In the genomic region with DNA sequence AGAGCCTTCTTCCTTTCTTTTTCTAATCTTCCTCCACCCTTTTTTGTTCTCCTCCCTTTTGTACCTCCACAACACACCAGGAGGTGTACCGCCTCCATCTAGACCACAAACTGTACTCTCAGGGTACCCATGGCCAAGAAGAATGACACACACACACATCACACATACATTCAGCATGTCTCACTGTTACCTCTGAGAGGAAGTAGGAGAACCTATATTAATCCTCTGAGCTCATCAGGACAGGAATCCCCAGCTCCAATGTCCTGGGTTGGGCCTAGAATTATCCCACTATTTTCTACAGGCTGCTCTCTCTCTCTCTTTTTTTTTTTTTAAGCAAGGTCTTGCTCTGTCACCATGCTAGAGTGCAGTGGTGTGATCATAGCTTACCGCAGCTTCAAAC, we compare ENCODE assay signal across 9 cellular contexts. TPM values are rescaled to one million over a fixed set of nuclear protein-coding genes. Genes with fewer than 3 reads are reported as not detected.
DNase-seq lines count a peak whose midpoint lies in the region; ATAC-seq and TF ChIP-seq lines count a peak whose summit lies in the region.
"Had no signal": no experiment of that assay in that cellular context is flagged by ENCODE, and none has a peak within 500 bp of the region (broad histone marks: within the 10 kb centered on the region; RNA-seq: fewer than 3 reads in every experiment).

No MANE protein-coding gene starts in this region.

- H3K27me3 ChIP-seq in PC-9 (ENCODE audit: insufficient read depth, low read depth) (no peaks in the 10 kb centered on the region), sigmoid colon (no peaks in the 10 kb centered on the region), neuronal stem cell (ENCODE audit: control insufficient read depth in 3 of 3, insufficient read depth in 3 of 3, low read depth in 1 of 3, low read length in 3 of 3) (no peaks in the 10 kb centered on the region), prostate gland (replicated peaks; ENCODE audit: insufficient read depth) (no peaks in the 10 kb centered on the region)

- no peak overlapping the region for H2AK5ac ChIP-seq in neuronal stem cell (ENCODE audit: low read depth, low read length)

- H2BK12ac ChIP-seq in neuronal stem cell (ENCODE audit: low read length): no peak overlapping the region

- H3K14ac ChIP-seq in neuronal stem cell (ENCODE audit: low read length): no peak overlapping the region

- ATAC-seq in esophagus mucosa: peak; percentile 99

- H3K27ac ChIP-seq in PC-9 (peak overlapping the region; percentile 77), sigmoid colon (peak overlapping the region; percentile 83 to 98 (median 88)), neuronal stem cell (replicated peaks; ENCODE audit: low read length) (no peak overlapping the region), prostate gland (peak overlapping the region in 1 of 2 donors; percentile 6)

- H3K9me3 ChIP-seq in PC-9 (ENCODE audit: insufficient read depth, low read depth) (no peaks in the 10 kb centered on the region), sigmoid colon (no peaks in the 10 kb centered on the region), neuronal stem cell (replicated peaks in 1 of 2; ENCODE audit: control insufficient read depth in 2 of 2, insufficient read depth in 1 of 2, low read depth in 1 of 2, low read length in 2 of 2) (no peaks in the 10 kb centered on the region), prostate gland (no peaks in the 10 kb centered on the region)

- no peak for TF ChIP-seq POLR2A in sigmoid colon (IDR thresholded peaks at IDR 0.05)
- TF ChIP-seq POLR2A in prostate gland (IDR thresholded peaks at IDR 0.05): no peak

- no peak overlapping the region for H3K23ac ChIP-seq in neuronal stem cell (ENCODE audit: low read depth, low read length, poor library complexity)

- no peak overlapping the region for H3K18ac ChIP-seq in neuronal stem cell (ENCODE audit: low read length)

- no peak overlapping the region for H4K91ac ChIP-seq in neuronal stem cell (ENCODE audit: low read depth, low read length, poor library complexity)

- CTCF ChIA-PET in PC-9 (lab: Charles Lee): interaction anchor here (0.7 to 1.4 kb wide), 5 partner anchors 11 to 1551 kb away, joined by 3 to 10 read pairs (median 6); no protein-coding TSS in a partner anchor

- H3K4me3 ChIP-seq in PC-9: no peak overlapping the region
- no peak overlapping the region for H3K4me3 ChIP-seq in sigmoid colon
- H3K4me3 ChIP-seq in neuronal stem cell (ENCODE audit: low read length in 2 of 2): no peak overlapping the region
- H3K4me3 ChIP-seq in prostate gland: no peak overlapping the region

- no peak for TF ChIP-seq CTCF in PC-9 (conservative IDR thresholded peaks at IDR 0.05)
- no peak for TF ChIP-seq CTCF in sigmoid colon (IDR thresholded peaks at IDR 0.05)
- no peak for TF ChIP-seq CTCF in prostate gland (IDR thresholded peaks at IDR 0.05)

- H3K36me3 ChIP-seq in PC-9 (ENCODE audit: low read depth) (0 out of 2 replicates have a peak, but pooled peaks cover 7% of the 10 kb centered on the region), sigmoid colon (no peaks in the 10 kb centered on the region), neuronal stem cell (replicated peaks in 1 of 2; ENCODE audit: control insufficient read depth in 2 of 2, insufficient read depth in 2 of 2, low read length in 2 of 2) (peaks cover 0 to 2% of the 10 kb centered on the region in 2 donors), prostate gland (no peaks in the 10 kb centered on the region)

- H3K4ac ChIP-seq in neuronal stem cell (ENCODE audit: low read length): no peak overlapping the region

- H3K79me2 ChIP-seq in PC-9 (ENCODE audit: low read depth): peaks cover 40% of the 10 kb centered on the region

- no peaks in the 10 kb centered on the region for H3K9me2 ChIP-seq in PC-9 (ENCODE audit: insufficient read depth)

- H2BK15ac ChIP-seq in neuronal stem cell (ENCODE audit: low read length): no peak overlapping the region

- intact Hi-C loops in PC-9 (cut with micrococcal nuclease; ENCODE audit: unreplicated experiment) (no loop called here), sigmoid colon (cut with DNase I) (no loop called here), prostate gland (cut with DNase I) (no loop called here)

- no peak overlapping the region for H4K8ac ChIP-seq in neuronal stem cell (ENCODE audit: low read depth, low read length)

- POLR2A ChIA-PET in PC-9 (lab: Charles Lee; ENCODE audit: unreplicated experiment): interaction anchor here (0.5 to 1.0 kb wide), 3 partner anchors 11 to 531 kb away, joined by 3 to 23 read pairs (median 5); no protein-coding TSS in a partner anchor

- H4K20me1 ChIP-seq in PC-9 (ENCODE audit: insufficient read depth): no peaks in the 10 kb centered on the region; the same call in 1 of the 2 replicates

- H2BK120ac ChIP-seq in neuronal stem cell (ENCODE audit: low read depth, low read length): no peak overlapping the region

- 75 to 91% methylated on average over 2 of the region's 2 CpGs for WGBS in sigmoid colon, 2 donors
- WGBS in neuronal stem cell (ENCODE audit: extremely low coverage in 2 of 2, insufficient read length in 2 of 2, insufficient replicate concordance in 1 of 2), 2 donors: no CpG with 5 or more reads among the region's 2 CpGs
- 82% methylated on average over 2 of the region's 2 CpGs for WGBS in prostate gland

- H3K9ac ChIP-seq in neuronal stem cell (ENCODE audit: low read depth, low read length, poor library complexity): no peak overlapping the region

- H2BK5ac ChIP-seq in neuronal stem cell (ENCODE audit: low read length): no peak overlapping the region

- BruUV-seq in PC-9 (replicated peaks; lab: Mats Ljungman, UMichigan): no TSS peak

- H3F3A ChIP-seq in PC-9 (ENCODE audit: insufficient read depth, low read depth): peaks cover 33% of the 10 kb centered on the region

- H3K4me1 ChIP-seq in PC-9 (replicated peaks; ENCODE audit: insufficient read depth) (peaks cover 44% of the 10 kb centered on the region), sigmoid colon (peaks cover 0 to 100% (median 94%) of the 10 kb centered on the region in 4 donors), neuronal stem cell (ENCODE audit: control insufficient read depth in 2 of 2, insufficient read depth in 1 of 2, low read depth in 1 of 2, low read length in 2 of 2) (peaks cover 4 to 8% of the 10 kb centered on the region in 2 donors), prostate gland (replicated peaks) (no peaks in the 10 kb centered on the region)

- H3K4me2 ChIP-seq in PC-9: peak overlapping the region; percentile 40
- H3K4me2 ChIP-seq in neuronal stem cell (ENCODE audit: insufficient read depth, low read length, poor library complexity, severe bottlenecking): no peak overlapping the region

- no peaks in the 10 kb centered on the region for H3K79me1 ChIP-seq in neuronal stem cell (ENCODE audit: low read depth, low read length)

- peak in 1 of 4 donors; percentile 45 for TF ChIP-seq EP300 in sigmoid colon (IDR thresholded peaks at IDR 0.05)

- H2AFZ ChIP-seq in PC-9 (no peak overlapping the region), neuronal stem cell (ENCODE audit: low read length) (no peak overlapping the region)

- DNase-seq in GM03348 (ENCODE audit: low spot score): peak; percentile 73
- DNase-seq in PC-9: peak; percentile 40 to 88
- no peak for DNase-seq in sigmoid colon
- no peak for DNase-seq in NCI-H2227 treated with DMSO at 0.1 percent for 48 hours (lab: John Stamatoyannopoulos, UW)
- DNase-seq in neuronal stem cell (ENCODE audit: low spot score): no peak
- no peak for DNase-seq in NCI-H146 (lab: John Stamatoyannopoulos, UW)
- DNase-seq in prostate gland (ENCODE audit: low spot score): no peak
- DNase-seq: NK-92 treated with Interleukin-12 subunit alpha and Interleukin-12 subunit beta, amount 100 ng/mL, for 24 hours had no signal

RNA-seq across cellular contexts. Expression of a gene that starts 36.7 kb away (rescaled TPM):
- 31.2 and 39.7 TPM in 2 replicates for total RNA-seq in PC-9 (2021)
- total RNA-seq in esophagus mucosa: 28.3 TPM
- total RNA-seq in sigmoid colon: 100 to 1,000 TPM; 229 to 595 (median 347) TPM
- 10 to 100 TPM in 1 of 3 donors, 1 to 10 TPM in 2; 1.6 to 34.5 (median 4.2) TPM for polyA plus RNA-seq in sigmoid colon
- 22.6 TPM for polyA plus RNA-seq in neuronal stem cell (2013, experiment 1 of 2)
- 22.2 TPM for polyA plus RNA-seq in neuronal stem cell (2013, experiment 2 of 2)
- total RNA-seq in prostate gland: 100 to 1,000 TPM in 1 of 2 donors, 10 to 100 TPM in 1; 31.7 to 127 TPM

Comparison
In these comparisons a context has a peak if more than half of its experiments do, and no peak if none do; other contexts are left out.
1. DNase-seq: peak in GM03348 (single experiment) and PC-9 (2 of 2); none in sigmoid colon (single experiment), NCI-H2227 treated with DMSO at 0.1 percent for 48 hours (single experiment), neuronal stem cell (single experiment), NCI-H146 (single experiment) and prostate gland (single experiment).